12 cellular contexts compared by ENCODE assay signal in genomic region chr17:50845260-50846147, GRCh38. TPM values are rescaled to one million over a fixed set of nuclear protein-coding genes. Genes with fewer than 3 reads are reported as not detected.
DNase-seq lines count a peak whose midpoint lies in the region; ATAC-seq and TF ChIP-seq lines count a peak whose summit lies in the region.
"Had no signal": no experiment of that assay in that cellular context is flagged by ENCODE, and none has a peak within 500 bp of the region (broad histone marks: within the 10 kb centered on the region; RNA-seq: fewer than 3 reads in every experiment).

No MANE protein-coding gene starts in this region.

- H4K20me1 ChIP-seq in IMR-90 (ENCODE audit: insufficient read depth, low read length) (no peaks in the 10 kb centered on the region), MM.1S (ENCODE audit: insufficient read depth, low read length) (no peaks in the 10 kb centered on the region)

- peak overlapping the region; percentile 24; the same call in 1 of the 2 replicates for H2BK120ac ChIP-seq in IMR-90 (ENCODE audit: low read depth, low read length)

- H3K9me3 ChIP-seq in IMR-90 (ENCODE audit: control insufficient read depth, insufficient read depth, low read length) = no peaks in the 10 kb centered on the region
- no peaks in the 10 kb centered on the region for H3K9me3 ChIP-seq in upper lobe of right lung
- no peaks in the 10 kb centered on the region for H3K9me3 ChIP-seq in MM.1S (replicated peaks; ENCODE audit: insufficient read depth, low read length)
- H3K9me3 ChIP-seq: thoracic aorta had no signal

- WGBS in IMR-90 (ENCODE audit: extremely low coverage in 2 of 2, insufficient read length in 1 of 2), 2 experiments = 50% methylated on average over 2 of the region's 12 CpGs; no CpG with 5 or more reads in 1 of the 2 experiments

- H3K27ac ChIP-seq in IMR-90 (ENCODE audit: insufficient read depth, low read length) = peak overlapping the region; percentile 13; the same call in 1 of the 2 replicates
- no peak overlapping the region for H3K27ac ChIP-seq in upper lobe of right lung
- H3K27ac ChIP-seq in MM.1S (ENCODE audit: low read length) = no peak overlapping the region
- H3K27ac ChIP-seq: thoracic aorta had no signal

- no peak overlapping the region for H3K4me2 ChIP-seq in IMR-90 (ENCODE audit: low read depth, low read length)
- no peak overlapping the region for H3K4me2 ChIP-seq in MM.1S (ENCODE audit: low read depth, low read length)

- H3K4ac ChIP-seq in IMR-90 (ENCODE audit: low read depth, low read length) = peak overlapping the region; percentile 48

- dilution Hi-C loops in IMR-90 (cut with HindIII; ENCODE audit: low sequenced_read_pairs, unreplicated experiment) = no loop called here

- TF ChIP-seq POLR2A in IMR-90 (IDR thresholded peaks at IDR 0.05; ENCODE audit: low read depth, low read length) = no peak

- CTCF ChIA-PET in IMR-90 (lab: Yijun Ruan, JAX) = interaction anchor here (0.6 to 0.8 kb wide), 2 partner anchors 18 to 142 kb away, joined by 3 to 5 read pairs; no protein-coding TSS in a partner anchor

- peak overlapping the region; percentile 76 for H3K14ac ChIP-seq in IMR-90 (replicated peaks; ENCODE audit: low read depth, low read length)

- in situ Hi-C loops in IMR-90 (cut with MboI; ENCODE audit: low sequenced_read_pairs) = no loop called here

- ATAC-seq in IMR-90 (ENCODE audit: low read depth) (peak; percentile 80), upper lobe of right lung (peak; percentile 44)

- H2AFZ ChIP-seq in IMR-90 (replicated peaks; ENCODE audit: low read length, poor library complexity) (peak overlapping the region; percentile 44), MM.1S (ENCODE audit: low read length) (no peak overlapping the region)

- H2BK20ac ChIP-seq in IMR-90 (ENCODE audit: low read depth, low read length) = no peak overlapping the region

- H3K79me1 ChIP-seq in IMR-90 (ENCODE audit: low read depth in 1 of 2, low read length in 2 of 2) = no peaks in the 10 kb centered on the region

- H4K91ac ChIP-seq in IMR-90 (ENCODE audit: insufficient read depth, low read depth, low read length) = no peak overlapping the region

- no peak overlapping the region for H2BK15ac ChIP-seq in IMR-90 (ENCODE audit: low read depth, low read length)

- intact Hi-C loops in IMR-90 (cut with micrococcal nuclease) = no loop called here
- intact Hi-C loops in upper lobe of right lung (cut with DNase I) = loop anchor here (10.0 kb wide), 1 partner anchor 301 kb away; the partner anchor contains the start of gene SPATA20

- no peak overlapping the region for H3K56ac ChIP-seq in IMR-90 (ENCODE audit: extremely low read depth, insufficient read depth, low read length)

- H3K9me1 ChIP-seq in IMR-90 (ENCODE audit: insufficient read depth, low read length) = no peaks in the 10 kb centered on the region

- H2AK9ac ChIP-seq in IMR-90 (replicated peaks; ENCODE audit: low read depth, low read length, poor library complexity) = peak overlapping the region; percentile 69

- H3K27me3 ChIP-seq in IMR-90 (ENCODE audit: control insufficient read depth, insufficient read depth, low read length) (no peaks in the 10 kb centered on the region), upper lobe of right lung (no peaks in the 10 kb centered on the region), MM.1S (replicated peaks; ENCODE audit: insufficient read depth, low read length) (no peaks in the 10 kb centered on the region)

- POLR2A ChIA-PET in IMR-90 (lab: Charles Lee; ENCODE audit: unreplicated experiment) = interaction anchor here (1.0 kb wide), 1 partner anchor 108 kb away, joined by 3 read pairs; no protein-coding TSS in a partner anchor

- H3K9me2 ChIP-seq in MM.1S (replicated peaks; ENCODE audit: insufficient read depth, low read length) = no peaks in the 10 kb centered on the region

- BruUV-seq in IMR-90 (replicated peaks; lab: Mats Ljungman, UMichigan) = no TSS peak

- peak overlapping the region; percentile 5; the same call in 1 of the 2 replicates for H4K5ac ChIP-seq in IMR-90 (ENCODE audit: low read depth, low read length)

- H2BK5ac ChIP-seq in IMR-90 (ENCODE audit: low read depth, low read length, poor library complexity, severe bottlenecking) = peak overlapping the region; percentile 53

- TF ChIP-seq CTCF in IMR-90 (conservative IDR thresholded peaks at IDR 0.05; ENCODE audit: low read depth, low read length) (no peak), choroid plexus epithelial cell (conservative IDR thresholded peaks at IDR 0.05; ENCODE audit: low read depth, low read length) (no peak), upper lobe of right lung (IDR thresholded peaks at IDR 0.05) (no peak), MM.1S (IDR thresholded peaks at IDR 0.05; ENCODE audit: low read length) (no peak)

- H3K18ac ChIP-seq in IMR-90 (ENCODE audit: low read depth, low read length) = no peak overlapping the region

- H3K36me3 ChIP-seq in IMR-90 (ENCODE audit: control insufficient read depth, insufficient read depth, low read length) (no peaks in the 10 kb centered on the region), upper lobe of right lung (no peaks in the 10 kb centered on the region), MM.1S (replicated peaks; ENCODE audit: insufficient read depth, low read length) (no peaks in the 10 kb centered on the region)
- H3K36me3 ChIP-seq: thoracic aorta had no signal

- DNase-seq in IMR-90 = peak; percentile 60
- peak; percentile 52 for DNase-seq in choroid plexus epithelial cell (ENCODE audit: low read depth)
- peak; percentile 81 for DNase-seq in kidney tubule cell (ENCODE audit: low spot score)
- no peak for DNase-seq in upper lobe of right lung
- DNase-seq in stimulated activated CD4-positive, alpha-beta T cell treated with anti-CD3 and anti-CD28 coated beads, Interleukin-4, amount 100 ng/mL, for 1 hour = no peak
- no peak for DNase-seq in NCI-H1092 (lab: John Stamatoyannopoulos, UW)
- no peak for DNase-seq in MM.1S
- DNase-seq: activated CD4-positive, alpha-beta T cell treated with anti-CD3 and anti-CD28 coated beads for 48 hours; activated naive CD4-positive, alpha-beta T cell treated with Interleukin-2 at 50 U/mL for 16 hours; DMS53; NCI-H524 treated with DMSO at 0.1 percent for 48 hours had no signal

- H4K8ac ChIP-seq in IMR-90 (ENCODE audit: low read depth in 2 of 2, low read length in 2 of 2) = peak overlapping the region in 1 of 2 experiments; percentile 51; a peak in 2 of 4 replicates

- H3K79me2 ChIP-seq in MM.1S (ENCODE audit: low read length) = no peaks in the 10 kb centered on the region

- peaks cover 6% of the 10 kb centered on the region; the same call in 1 of the 2 replicates for H3K4me1 ChIP-seq in IMR-90 (ENCODE audit: control insufficient read depth, insufficient read depth, low read length)
- H3K4me1 ChIP-seq in upper lobe of right lung = no peaks in the 10 kb centered on the region
- H3K4me1 ChIP-seq in MM.1S (ENCODE audit: low read length) = no peaks in the 10 kb centered on the region

- H2AK5ac ChIP-seq in IMR-90 (ENCODE audit: low read depth, low read length) = no peak overlapping the region

- no peak for TF ChIP-seq RAD21 in IMR-90 (IDR thresholded peaks at IDR 0.05; ENCODE audit: low read length)

- no peaks in the 10 kb centered on the region for H3F3A ChIP-seq in MM.1S (ENCODE audit: insufficient read depth, low read length)

- no peak overlapping the region for H3K23ac ChIP-seq in IMR-90 (ENCODE audit: low read depth, low read length)

- H3K9ac ChIP-seq in IMR-90 (ENCODE audit: low read depth, low read length) = no peak overlapping the region
- H3K9ac ChIP-seq in MM.1S (ENCODE audit: low read length) = no peak overlapping the region

- no peak overlapping the region for H3K4me3 ChIP-seq in IMR-90 (ENCODE audit: insufficient read depth, low read depth, low read length)
- H3K4me3 ChIP-seq in choroid plexus epithelial cell (ENCODE audit: low read depth, low read length) = no peak overlapping the region
- no peak overlapping the region for H3K4me3 ChIP-seq in upper lobe of right lung
- H3K4me3 ChIP-seq in MM.1S (ENCODE audit: low read length) = no peak overlapping the region
- H3K4me3 ChIP-seq: thoracic aorta had no signal

TF ChIP-seq in IMR-90, 13 proteins besides CTCF, POLR2A, EP300 and RAD21:
- TF ChIP-seq FOS (IDR thresholded peaks at IDR 0.05; ENCODE audit: low read depth, low read length) = no peak
- TF ChIP-seq, protein P1, sequence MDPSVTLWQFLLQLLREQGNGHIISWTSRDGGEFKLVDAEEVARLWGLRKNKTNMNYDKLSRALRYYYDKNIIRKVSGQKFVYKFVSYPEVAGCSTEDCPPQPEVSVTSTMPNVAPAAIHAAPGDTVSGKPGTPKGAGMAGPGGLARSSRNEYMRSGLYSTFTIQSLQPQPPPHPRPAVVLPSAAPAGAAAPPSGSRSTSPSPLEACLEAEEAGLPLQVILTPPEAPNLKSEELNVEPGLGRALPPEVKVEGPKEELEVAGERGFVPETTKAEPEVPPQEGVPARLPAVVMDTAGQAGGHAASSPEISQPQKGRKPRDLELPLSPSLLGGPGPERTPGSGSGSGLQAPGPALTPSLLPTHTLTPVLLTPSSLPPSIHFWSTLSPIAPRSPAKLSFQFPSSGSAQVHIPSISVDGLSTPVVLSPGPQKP (IDR thresholded peaks at IDR 0.05; ENCODE audit: borderline replicate concordance, low read depth, low read length) = no peak
- TF ChIP-seq RFX5 (IDR thresholded peaks at IDR 0.05; ENCODE audit: low read depth, low read length) = no peak
- TF ChIP-seq BHLHE40 (IDR thresholded peaks at IDR 0.05; ENCODE audit: low read depth, low read length) = no peak

RNA-seq across cellular contexts. Expression of gene WFIKKN2, which starts 10.1 kb away (rescaled TPM):
- total RNA-seq in IMR-90 (2012; rRNA removed) (not detected in 2 replicates), upper lobe of right lung (0.69 TPM)
- polyA plus RNA-seq in IMR-90 (2012; rRNA removed) = 0.02 and 0.04 TPM in 2 replicates
- 0.01 and 0.04 TPM in 2 replicates for polyA plus RNA-seq in IMR-90 (2012; cell fraction: cytosol; rRNA removed)
- 0.11 and 0.16 TPM in 2 replicates for polyA plus RNA-seq in IMR-90 (2012; cell fraction: nucleus; rRNA removed; ENCODE audit: low replicate concordance)

RNA-seq across cellular contexts. Expression of gene TOB1, which starts 20.6 kb away (rescaled TPM):
- total RNA-seq in IMR-90 (2012; rRNA removed) (4.3 and 6.1 TPM in 2 replicates), upper lobe of right lung (70.1 TPM)
- polyA plus RNA-seq in IMR-90 (2012; rRNA removed) = 9.0 and 9.2 TPM in 2 replicates
- polyA plus RNA-seq in IMR-90 (2012; cell fraction: cytosol; rRNA removed) = 8.7 and 11.5 TPM in 2 replicates
- 10.3 and 26.9 TPM in 2 replicates for polyA plus RNA-seq in IMR-90 (2012; cell fraction: nucleus; rRNA removed; ENCODE audit: low replicate concordance)

Comparison
In these comparisons a context has a peak if more than half of its experiments do, and no peak if none do; other contexts are left out.
1. DNase-seq: peak in IMR-90 (single experiment), choroid plexus epithelial cell (single experiment) and kidney tubule cell (single experiment); none in upper lobe of right lung (single experiment), stimulated activated CD4-positive, alpha-beta T cell treated with anti-CD3 and anti-CD28 coated beads, Interleukin-4, amount 100 ng/mL, for 1 hour (single experiment), NCI-H1092 (single experiment) and MM.1S (single experiment).